ENCODE assay signal across 18 cellular contexts in genomic region chr1:87140831-87141540, GRCh38.
DNase-seq lines count a peak whose midpoint lies in the region; ATAC-seq and TF ChIP-seq lines count a peak whose summit lies in the region.
"Had no signal": no experiment of that assay in that cellular context is flagged by ENCODE, and none has a peak within 500 bp of the region (broad histone marks: within the 10 kb centered on the region; RNA-seq: fewer than 3 reads in every experiment).

No MANE protein-coding gene starts in this region.

- no peaks in the 10 kb centered on the region for H3K36me3 ChIP-seq in left lung
- H3K36me3 ChIP-seq: cardiac muscle cell had no signal

- peak; percentile 48 for ATAC-seq in left lung
- no peak for ATAC-seq in GM19455 (IDR thresholded peaks at IDR 0.05; ENCODE audit: unreplicated experiment)
- ATAC-seq in CD4-positive, alpha-beta T cell (ENCODE audit: poor library complexity), result no peak
- ATAC-seq in GM21515 (IDR thresholded peaks at IDR 0.05; ENCODE audit: unreplicated experiment), result no peak
- ATAC-seq in GM19035 (IDR thresholded peaks at IDR 0.05; ENCODE audit: unreplicated experiment), result no peak
- ATAC-seq: Panc1 had no signal

- intact Hi-C loops in left lung (cut with DNase I), result no loop called here
- intact Hi-C loops in CD4-positive, alpha-beta T cell (cut with DNase I, micrococcal nuclease), result no loop called here

- no peak overlapping the region for H3K27ac ChIP-seq in left lung
- H3K27ac ChIP-seq in CD4-positive, alpha-beta T cell (ENCODE audit: low read depth, low read length), result no peak overlapping the region
- H3K27ac ChIP-seq: cardiac muscle cell had no signal

- no peaks in the 10 kb centered on the region for H3K9me3 Mint-ChIP-seq in CD4-positive, alpha-beta T cell
- H3K9me3 Mint-ChIP-seq: activated naive CD8-positive, alpha-beta T cell treated with anti-CD3 and anti-CD28 coated beads for 36 hours; activated T-cell treated with anti-CD3 and anti-CD28 coated beads, Interleukin-2, amount 50 U/mL, for 24 hours; stimulated activated naive CD8-positive, alpha-beta T cell treated with anti-CD3 and anti-CD28 coated beads, Interleukin-15, Interleukin-2, amounts not matched to agents 100 ng/mL and 50 ng/mL, for 24 hours had no signal

- no peaks in the 10 kb centered on the region for H3K36me3 Mint-ChIP-seq in CD4-positive, alpha-beta T cell (ENCODE audit: low read depth)
- H3K36me3 Mint-ChIP-seq: activated naive CD8-positive, alpha-beta T cell treated with anti-CD3 and anti-CD28 coated beads for 36 hours had no signal

- POLR2A ChIA-PET in CD4-positive, alpha-beta T cell (lab: Charles Lee), result no interaction called here

- H3K4me3 ChIP-seq in AG10803 (ENCODE audit: low read length), result no peak overlapping the region
- H3K4me3 ChIP-seq in astrocyte of the spinal cord (ENCODE audit: low read depth, low read length), result no peak overlapping the region
- H3K4me3 ChIP-seq in left lung, result no peak overlapping the region
- H3K4me3 ChIP-seq: cardiac muscle cell had no signal

- no peaks in the 10 kb centered on the region for H3K9me3 ChIP-seq in left lung
- no peaks in the 10 kb centered on the region for H3K9me3 ChIP-seq in CD4-positive, alpha-beta T cell (ENCODE audit: control insufficient read depth, low read length)

- H3K27me3 ChIP-seq in left lung, result no peaks in the 10 kb centered on the region
- H3K27me3 ChIP-seq in CD4-positive, alpha-beta T cell (ENCODE audit: control insufficient read depth, insufficient read depth, low read length), result no peaks in the 10 kb centered on the region
- H3K27me3 ChIP-seq: cardiac muscle cell had no signal

- H3K27me3 Mint-ChIP-seq in CD4-positive, alpha-beta T cell, result peaks cover 25% of the 10 kb centered on the region

- H3K4me1 Mint-ChIP-seq in CD4-positive, alpha-beta T cell (ENCODE audit: low read depth), result no peaks in the 10 kb centered on the region
- H3K4me1 Mint-ChIP-seq: activated naive CD8-positive, alpha-beta T cell treated with anti-CD3 and anti-CD28 coated beads for 36 hours had no signal

- in situ Hi-C loops in astrocyte of the spinal cord (cut with HindIII; ENCODE audit: low sequenced_read_pairs), result no loop called here

- H3K4me3 Mint-ChIP-seq in CD4-positive, alpha-beta T cell, result no peak overlapping the region
- H3K4me3 Mint-ChIP-seq: activated naive CD8-positive, alpha-beta T cell treated with anti-CD3 and anti-CD28 coated beads for 36 hours; activated T-cell treated with anti-CD3 and anti-CD28 coated beads, Interleukin-2, amount 50 U/mL, for 24 hours; stimulated activated naive CD8-positive, alpha-beta T cell treated with anti-CD3 and anti-CD28 coated beads, Interleukin-15, Interleukin-2, amounts not matched to agents 100 ng/mL and 50 ng/mL, for 24 hours had no signal

- no peak for TF ChIP-seq CTCF in AG10803 (conservative IDR thresholded peaks at IDR 0.05; ENCODE audit: low read length)
- TF ChIP-seq CTCF in astrocyte of the spinal cord (IDR thresholded peaks at IDR 0.05; ENCODE audit: low read depth, low read length), result no peak
- TF ChIP-seq CTCF in left lung (IDR thresholded peaks at IDR 0.05), result no peak
- no peak for TF ChIP-seq CTCF in CD4-positive, alpha-beta T cell (IDR thresholded peaks at IDR 0.05)

- DNase-seq in AG10803 (ENCODE audit: low read depth), result peak; percentile 17
- peak; percentile 38 for DNase-seq in HT1080 (ENCODE audit: low read depth)
- peak; percentile 33 for DNase-seq in astrocyte of the spinal cord (ENCODE audit: low read depth, low spot score)
- no peak for DNase-seq in left lung
- DNase-seq in CD4-positive, alpha-beta T cell, result no peak
- DNase-seq: activated CD4-positive, alpha-beta T cell treated with anti-CD3 and anti-CD28 coated beads, Interleukin-2, amount 50 U/mL, for 48 hours; activated naive CD8-positive, alpha-beta T cell treated with anti-CD3 and anti-CD28 coated beads for 36 hours; activated T-cell treated with anti-CD3 and anti-CD28 coated beads, Interleukin-2, amount 50 U/mL, for 24 hours; hippocampal formation; left cardiac atrium; NCI-H1048; NCI-H2081 treated with DMSO at 0.1 percent for 48 hours had no signal

- no peaks in the 10 kb centered on the region for H3K4me1 ChIP-seq in left lung

- no peak overlapping the region for H3K27ac Mint-ChIP-seq in CD4-positive, alpha-beta T cell
- H3K27ac Mint-ChIP-seq: activated naive CD8-positive, alpha-beta T cell treated with anti-CD3 and anti-CD28 coated beads for 36 hours; activated T-cell treated with anti-CD3 and anti-CD28 coated beads, Interleukin-2, amount 50 U/mL, for 24 hours; stimulated activated naive CD8-positive, alpha-beta T cell treated with anti-CD3 and anti-CD28 coated beads, Interleukin-15, Interleukin-2, amounts not matched to agents 100 ng/mL and 50 ng/mL, for 24 hours had no signal

- CTCF ChIA-PET in CD4-positive, alpha-beta T cell (lab: Charles Lee), result no interaction called here

Comparison
In these comparisons a context has a peak if more than half of its experiments do, and no peak if none do; other contexts are left out.
1. DNase-seq: peak in AG10803 (single experiment), HT1080 (single experiment) and astrocyte of the spinal cord (single experiment); none in left lung (0 of 2) and CD4-positive, alpha-beta T cell (0 of 10).